ENCODE assay signal across 1 cellular context in the genomic region with DNA sequence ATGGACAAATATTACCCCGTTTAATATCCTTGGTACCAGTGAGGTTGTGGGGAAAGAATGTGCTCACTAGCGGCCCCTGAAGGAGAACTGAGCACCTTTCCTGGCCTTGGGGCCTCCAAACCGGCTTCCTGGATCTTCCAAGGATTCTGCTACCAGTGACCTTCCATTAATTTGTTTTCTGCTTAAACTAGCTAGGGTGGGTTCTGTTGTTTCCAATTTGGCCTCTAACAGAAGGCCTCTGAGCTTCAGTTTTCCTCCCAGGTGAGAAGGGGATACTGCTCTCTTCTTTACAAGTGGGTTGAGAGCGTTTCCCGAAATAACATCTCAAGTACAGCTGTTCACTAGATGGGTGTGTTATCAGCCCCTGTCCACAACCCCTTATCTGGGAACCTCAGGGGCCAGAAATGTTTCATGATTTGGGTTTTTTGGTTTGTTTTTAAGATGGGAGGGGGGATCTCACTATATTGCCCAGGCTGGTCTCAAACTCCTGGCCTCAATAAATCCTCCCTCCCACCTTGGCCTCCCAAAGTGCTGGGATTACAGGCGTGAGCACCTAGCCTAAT.
TF ChIP-seq lines count a peak whose summit lies in the region.

No MANE protein-coding gene starts in this region.

TF ChIP-seq in IMR-90, 13 proteins besides CTCF, POLR2A, EP300 and RAD21:
- TF ChIP-seq NFE2L2 (IDR thresholded peaks at IDR 0.05; ENCODE audit: low read depth, low read length) (no peak), ELK1 (IDR thresholded peaks at IDR 0.05; ENCODE audit: borderline replicate concordance, low read depth, low read length) (no peak), RCOR1 (IDR thresholded peaks at IDR 0.05; ENCODE audit: insufficient replicate concordance, low read length) (no peak)
